ENCODE assay signal across 22 cellular contexts in genomic region chr7:144853542-144853941, GRCh38. TPM values are rescaled to one million over a fixed set of nuclear protein-coding genes. Genes with fewer than 3 reads are reported as not detected.
DNase-seq lines count a peak whose midpoint lies in the region; ATAC-seq, FAIRE-seq and TF ChIP-seq lines count a peak whose summit lies in the region.
"Had no signal": no experiment of that assay in that cellular context is flagged by ENCODE, and none has a peak within 500 bp of the region (broad histone marks: within the 10 kb centered on the region; RNA-seq: fewer than 3 reads in every experiment).

No MANE protein-coding gene starts in this region.

- POLR2A ChIA-PET in A549 (lab: Yijun Ruan, JAX), result no interaction called here

- H3K36me3 ChIP-seq in MG63 (no peaks in the 10 kb centered on the region), RWPE2 (ENCODE audit: low read depth) (no peaks in the 10 kb centered on the region)
- H3K36me3 ChIP-seq: BLaER1, SJSA1 had no signal

- FAIRE-seq in A549 (lab: Jason Lieb, UNC), result no peak
- FAIRE-seq: G401.6 had no signal

- CTCF ChIA-PET in A549 (lab: Yijun Ruan, JAX), result interaction anchor here (1.1 to 1.6 kb wide), 3 partner anchors 12 to 114 kb away, joined by 3 read pairs; no protein-coding TSS in a partner anchor

- no peak for TF ChIP-seq POLR2A in A549 (IDR thresholded peaks at IDR 0.05; ENCODE audit: low read length)

- TF ChIP-seq RAD21 in A549 (conservative IDR thresholded peaks at IDR 0.05 in 1 of 2, IDR thresholded peaks at IDR 0.05 in 1 of 2), result no peak

- no peaks in the 10 kb centered on the region for H3K27me3 ChIP-seq in MG63
- no peaks in the 10 kb centered on the region for H3K27me3 ChIP-seq in RWPE2 (ENCODE audit: insufficient read depth, poor library complexity, severe bottlenecking)
- H3K27me3 ChIP-seq: BLaER1, SJSA1 had no signal

- H3K4me3 ChIP-seq in A549, result no peak overlapping the region
- H3K4me3 ChIP-seq in MG63, result peak overlapping the region; percentile 16
- no peak overlapping the region for H3K4me3 ChIP-seq in RWPE2 (ENCODE audit: severe bottlenecking)
- H3K4me3 ChIP-seq: BLaER1, SJSA1 had no signal

- no peak for ATAC-seq in A549
- peak; percentile 40; the same call in 1 of the 3 replicates for ATAC-seq in RWPE2 (ENCODE audit: low read depth)
- no peak for ATAC-seq in GM21576 (IDR thresholded peaks at IDR 0.05; ENCODE audit: unreplicated experiment)

- H3K27ac ChIP-seq in A549 (no peak overlapping the region), RWPE2 (ENCODE audit: poor library complexity, severe bottlenecking) (no peak overlapping the region), epithelial cell of prostate (peak overlapping the region; percentile 14)
- H3K27ac ChIP-seq: BLaER1, SJSA1 had no signal

- DNase-seq in A549 (ENCODE audit: low read depth in 1 of 2, low spot score in 1 of 2) (no peak), MG63 (no peak), RWPE2 (ENCODE audit: low spot score) (no peak), epithelial cell of prostate (ENCODE audit: low read depth, low spot score) (no peak), cerebellar cortex (ENCODE audit: low spot score) (no peak), NCI-H1417 treated with DMSO at 0.1 percent for 48 hours (lab: John Stamatoyannopoulos, UW) (no peak), D341Med (ENCODE audit: low spot score) (no peak)
- DNase-seq: CD4-positive, CD25-positive, alpha-beta regulatory T cell; GOT3; HCEC 1CT; NCI-H1092 treated with DMSO at 0.1 percent for 48 hours; NCI-H1436 treated with DMSO at 0.1 percent for 48 hours; NCI-H1930; NCI-H446; NCI-H526; NCI-H82; Right ventricle myocardium superior; T-helper 1 cell had no signal

- TF ChIP-seq EP300 in A549 (IDR thresholded peaks at IDR 0.05), result no peak

- no peak for TF ChIP-seq CTCF in A549 (IDR thresholded peaks at IDR 0.05)
- no peak for TF ChIP-seq CTCF in RWPE2 (IDR thresholded peaks at IDR 0.05; ENCODE audit: poor library complexity, severe bottlenecking)

- H3K9me3 ChIP-seq in A549 (no peaks in the 10 kb centered on the region), MG63 (no peaks in the 10 kb centered on the region), RWPE2 (ENCODE audit: severe bottlenecking) (no peaks in the 10 kb centered on the region)
- H3K9me3 ChIP-seq: SJSA1 had no signal

- H3K4me2 ChIP-seq in A549, result peak overlapping the region; percentile 44
- H3K4me2 ChIP-seq: BLaER1 had no signal

- whole genome bisulfite sequencing in A549 (ENCODE audit: missing lambda C conversion rate), result 9% methylated on average over 8 of the region's 8 CpGs

- H3K4me1 ChIP-seq in A549 (no peaks in the 10 kb centered on the region), RWPE2 (ENCODE audit: insufficient read depth, poor library complexity, severe bottlenecking) (no peaks in the 10 kb centered on the region)
- H3K4me1 ChIP-seq: BLaER1, SJSA1 had no signal

TF ChIP-seq in A549, 52 proteins besides CTCF, POLR2A, EP300 and RAD21:
- TF ChIP-seq CEBPB (IDR thresholded peaks at IDR 0.05), result no peak
- TF ChIP-seq CHD4 (IDR thresholded peaks at IDR 0.05; ENCODE audit: borderline replicate concordance), result no peak
- TF ChIP-seq CBX8 (IDR thresholded peaks at IDR 0.05), result no peak
- no peak for TF ChIP-seq KDM5A (IDR thresholded peaks at IDR 0.05)
- no peak for TF ChIP-seq ATOH8 (CRISPR knock-in tag; IDR thresholded peaks at IDR 0.05; ENCODE audit: low read depth)

RNA-seq across cellular contexts. Expression of gene TPK1, which starts 17.7 kb away (rescaled TPM):
- polyA plus RNA-seq in A549 (2011; rRNA removed) (2.5 and 3.2 TPM in 2 replicates), A549 (2017; fragmentation: RNase III; extraction: RNeasy Plus Mini Kit Qiagen cat#74134 plus additional on column Dnase treatment) (1.4 to 2.2 TPM (median 1.9 TPM) in 3 replicates)
- 1.9 and 2.1 TPM in 2 replicates for polyA plus RNA-seq in A549 (2012; cell fraction: cytosol; rRNA removed)
- 0.61 and 0.70 TPM in 2 replicates for polyA plus RNA-seq in A549 (2012; cell fraction: nucleus; rRNA removed)
- 4.6 and 5.9 TPM in 2 replicates for polyA minus RNA-seq in A549 (2011; rRNA and poly(A)+ RNA removed)
- total RNA-seq in MG63 (2014; rRNA removed; shearing (Covaris generic); ENCODE audit: low replicate concordance), result 3.5 and 8.0 TPM in 2 replicates
